8 cellular contexts compared by ENCODE assay signal in the genomic region with DNA sequence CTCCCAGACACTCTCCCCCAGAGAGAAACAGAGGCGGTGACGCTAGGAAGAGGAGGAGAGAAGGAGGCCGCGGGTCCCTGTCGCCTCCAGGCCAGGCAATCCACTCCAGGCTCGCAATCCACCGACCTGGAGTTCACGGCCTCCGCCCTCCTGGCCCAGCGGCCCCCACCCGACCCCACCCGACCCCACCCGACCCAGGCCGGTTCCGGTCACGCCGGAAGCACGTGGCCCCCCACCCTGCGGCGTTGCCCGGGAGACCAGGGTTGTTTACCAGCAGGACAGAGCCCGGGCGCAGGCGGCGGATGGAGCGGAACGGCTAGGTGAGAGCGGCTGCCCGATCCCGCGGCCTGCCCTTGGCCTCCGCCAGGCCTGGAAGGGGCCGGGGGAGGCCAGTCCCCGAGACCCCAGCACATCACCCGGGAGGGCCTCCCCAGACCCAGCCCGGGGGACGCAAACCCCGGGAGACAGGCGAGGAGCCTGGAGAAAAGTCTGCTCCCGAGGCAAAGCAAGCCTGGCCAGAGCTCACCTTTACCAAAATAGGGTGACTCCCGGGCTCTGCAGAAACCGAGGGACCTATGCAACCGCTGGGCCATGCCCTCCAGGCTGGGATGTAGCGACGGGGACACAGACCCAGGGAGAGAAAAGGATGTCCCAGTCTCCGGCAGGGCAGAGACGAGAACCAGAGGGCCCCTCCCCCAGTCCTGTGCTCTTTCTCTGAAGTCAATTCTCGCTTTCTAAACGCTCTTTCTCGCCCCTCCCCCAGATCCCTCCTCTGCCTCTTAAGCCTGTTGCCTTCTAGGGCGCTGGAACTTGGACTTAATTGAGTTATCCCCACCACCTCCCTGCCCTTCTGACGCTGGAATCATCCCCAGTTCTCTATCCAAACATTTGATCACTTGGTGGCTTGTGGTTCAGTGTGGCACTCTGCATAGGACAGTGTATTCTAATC. TPM values are rescaled to one million over a fixed set of nuclear protein-coding genes. Genes with fewer than 3 reads are reported as not detected.
A peak's percentile ranks its signal among the peaks of the same experiment; 100 is the strongest.
DNase-seq lines count a peak whose midpoint lies in the region; ATAC-seq, FAIRE-seq and TF ChIP-seq lines count a peak whose summit lies in the region.

A gene with protein sequence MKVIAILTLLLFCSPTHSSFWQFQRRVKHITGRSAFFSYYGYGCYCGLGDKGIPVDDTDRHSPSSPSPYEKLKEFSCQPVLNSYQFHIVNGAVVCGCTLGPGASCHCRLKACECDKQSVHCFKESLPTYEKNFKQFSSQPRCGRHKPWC (minus strand): TSS at position 685 of the 949 bp plus-strand sequence. CDS start 9,155 bp downstream, outside the sequence.
A gene with protein sequence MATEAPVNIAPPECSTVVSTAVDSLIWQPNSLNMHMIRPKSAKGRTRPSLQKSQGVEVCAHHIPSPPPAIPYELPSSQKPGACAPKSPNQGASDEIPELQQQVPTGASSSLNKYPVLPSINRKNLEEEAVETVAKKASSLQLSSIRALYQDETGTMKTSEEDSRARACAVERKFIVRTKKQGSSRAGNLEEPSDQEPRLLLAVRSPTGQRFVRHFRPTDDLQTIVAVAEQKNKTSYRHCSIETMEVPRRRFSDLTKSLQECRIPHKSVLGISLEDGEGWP (plus strand): TSS at position 263 of the 949 bp plus-strand sequence. CDS start 4,466 bp downstream, outside the sequence.

- H3K27me3 Mint-ChIP-seq in activated naive CD8-positive, alpha-beta T cell, result peaks cover 3% of the 10 kb centered on the region

- FAIRE-seq in kidney (lab: Jason Lieb, UNC), result no peak

- DNase-seq in DMS153 treated with DMSO at 0.1 percent for 48 hours (lab: John Stamatoyannopoulos, UW; ENCODE audit: unreplicated experiment) (peak; percentile 75), Peyer's patch (peak; percentile 56 to 82 (median 75)), kidney (peak; percentile 95), dedifferentiated amniotic fluid mesenchymal stem cell (ENCODE audit: extremely low spot score) (no peak)
- DNase-seq in stimulated activated CD4-positive, alpha-beta T cell treated with anti-CD3 and anti-CD28 coated beads, Interleukin-1b, Interleukin-23, amount 100 ng/mL, for 24 hours (ENCODE audit: low read depth in 4 of 4, low spot score in 1 of 4), result peak; percentile 39 to 75 (median 46)

- H3K9me3 ChIP-seq in Peyer's patch (no peaks in the 10 kb centered on the region), kidney (ENCODE audit: control insufficient read depth in 1 of 2, low read length in 2 of 2) (no peaks in the 10 kb centered on the region)

- H3K36me3 ChIP-seq in Peyer's patch, result no peaks in the 10 kb centered on the region
- H3K36me3 ChIP-seq in kidney (ENCODE audit: control insufficient read depth in 1 of 2, insufficient read depth in 2 of 2, low read length in 2 of 2), result no peaks in the 10 kb centered on the region

- peaks cover 46% of the 10 kb centered on the region for H3K4me1 Mint-ChIP-seq in activated naive CD8-positive, alpha-beta T cell (ENCODE audit: low read depth)

- TF ChIP-seq CTCF in Peyer's patch (IDR thresholded peaks at IDR 0.05) (no peak), kidney (IDR thresholded peaks at IDR 0.05; ENCODE audit: borderline replicate concordance, extremely low read depth, insufficient read depth) (no peak)

- H3K4me3 Mint-ChIP-seq in activated naive CD8-positive, alpha-beta T cell, result peak within 1 kb of the TSS; percentile 83

- H3K9me3 Mint-ChIP-seq in activated naive CD8-positive, alpha-beta T cell (ENCODE audit: low read depth), result no peaks in the 10 kb centered on the region

- ATAC-seq in HG03469 (IDR thresholded peaks at IDR 0.05; ENCODE audit: unreplicated experiment) (no peak), GM21423 (IDR thresholded peaks at IDR 0.05; ENCODE audit: unreplicated experiment) (no peak)

- no peaks in the 10 kb centered on the region for H3K27me3 ChIP-seq in Peyer's patch

- peak within 1 kb of the TSS; percentile 5 to 75 for H3K9ac ChIP-seq in kidney (ENCODE audit: low read length in 2 of 2)

- H3K27ac ChIP-seq in Peyer's patch (peak within 1 kb of the TSS in 3 of 4 donors; percentile 35 to 91 (median 65)), kidney (ENCODE audit: low read depth in 2 of 2, low read length in 2 of 2) (peak within 1 kb of the TSS; percentile 9 to 23)

- intact Hi-C loops in kidney (cut with DNase I), result no loop called here

- no peaks in the 10 kb centered on the region for H3K36me3 Mint-ChIP-seq in activated naive CD8-positive, alpha-beta T cell

- no peak for TF ChIP-seq POLR2A in Peyer's patch (IDR thresholded peaks at IDR 0.05)

- peaks cover 0 to 32% (median 5%) of the 10 kb centered on the region in 4 donors for H3K4me1 ChIP-seq in Peyer's patch
- H3K4me1 ChIP-seq in kidney (ENCODE audit: control insufficient read depth in 1 of 2, insufficient read depth in 1 of 2, low read depth in 1 of 2, low read length in 2 of 2), result peaks cover 8 to 11% of the 10 kb centered on the region in 2 donors

- peak within 1 kb of the TSS; percentile 72 for H3K27ac Mint-ChIP-seq in activated naive CD8-positive, alpha-beta T cell

- H3K4me3 ChIP-seq in Peyer's patch (peak within 1 kb of the TSS; percentile 31 to 66 (median 52)), kidney (ENCODE audit: low read length in 2 of 2) (peak within 1 kb of the TSS; percentile 74 to 75)

RNA-seq across cellular contexts. Expression of the first gene that starts in this region (rescaled TPM):
- total RNA-seq in Peyer's patch (1 to 10 TPM in 1 of 4 donors, not detected in 3; 1.0 TPM), kidney (0.31 TPM)
- polyA plus RNA-seq in kidney (ENCODE audit: insufficient read depth, low read depth, low replicate concordance), result not detected

RNA-seq across cellular contexts. Expression of the second gene that starts in this region (rescaled TPM):
- total RNA-seq in Peyer's patch (1 to 10 TPM in 3 of 4 donors, under 1 TPM in 1; 0.94 to 5.7 (median 2.2) TPM), kidney (12.6 TPM)
- 2.3 TPM for polyA plus RNA-seq in kidney (ENCODE audit: insufficient read depth, low read depth, low replicate concordance)
